26 cellular contexts compared by ENCODE assay signal in genomic region chr2:3387644-3388411, GRCh38.
"Had no signal": no experiment of that assay in that cellular context is flagged by ENCODE, and none has a peak within 500 bp of the region (broad histone marks: within the 10 kb centered on the region; RNA-seq: fewer than 3 reads in every experiment).

No MANE protein-coding gene starts in this region.

- H3K4me2 ChIP-seq: SK-N-SH had no signal

- FAIRE-seq: bronchial epithelial cell, K562, TTC549 had no signal

- H3K27me3 ChIP-seq: adrenal gland, SJSA1 had no signal

- H3K27ac Mint-ChIP-seq: activated CD4-positive, alpha-beta T cell treated with anti-CD3 and anti-CD28 coated beads, Interleukin-2, amount 10 ng/mL, durations not matched to agents 24 days and 14 days; activated CD8-positive, alpha-beta T cell treated with anti-CD3 and anti-CD28 coated beads for 36 hours; activated naive CD4-positive, alpha-beta T cell treated with anti-CD3 and anti-CD28 coated beads for 36 hours; activated naive CD4-positive, alpha-beta T cell treated with anti-CD3 and anti-CD28 coated beads, Interleukin-2, amount 50 U/mL, for 72 hours; activated T-helper 2 cell treated with anti-CD3 and anti-CD28 coated beads, Interferon-gamma antibody, Interleukin-2, Interleukin-4, amounts not matched to agents 10 μg/mL and 5 μg/mL and 100 μg/mL, durations not matched to agents 14 hours and 24 hours and 36 hours; brain; T-helper 1 cell treated with Interleukin-12 subunit alpha and Interleukin-12 subunit beta and Interleukin-4 antibody, amounts not matched to agents 30 μg/mL and 1 μg/mL, for 36 hours; T-helper 2 cell treated with Interferon-gamma antibody and Interleukin-4, amounts not matched to agents 5 μg/mL and 100 μg/mL, for 36 hours had no signal

- ATAC-seq: activated CD8-positive, alpha-beta T cell treated with anti-CD3 and anti-CD28 coated beads for 36 hours; activated naive CD4-positive, alpha-beta T cell treated with anti-CD3 and anti-CD28 coated beads, Interleukin-2, amount 50 U/mL, for 72 hours; K562; Panc1 had no signal

- H3K27ac ChIP-seq: adrenal gland, SJSA1 had no signal

- H3K9ac ChIP-seq: SK-N-SH had no signal

- H3K4me3 ChIP-seq: adrenal gland, K562, SJSA1 had no signal

- H3K9me3 Mint-ChIP-seq: activated CD4-positive, alpha-beta T cell treated with anti-CD3 and anti-CD28 coated beads, Interleukin-2, amount 10 ng/mL, durations not matched to agents 24 days and 14 days; activated CD8-positive, alpha-beta T cell treated with anti-CD3 and anti-CD28 coated beads for 36 hours; activated naive CD4-positive, alpha-beta T cell treated with anti-CD3 and anti-CD28 coated beads for 36 hours; activated naive CD4-positive, alpha-beta T cell treated with anti-CD3 and anti-CD28 coated beads, Interleukin-2, amount 50 U/mL, for 72 hours; activated T-helper 2 cell treated with anti-CD3 and anti-CD28 coated beads, Interferon-gamma antibody, Interleukin-2, Interleukin-4, amounts not matched to agents 10 μg/mL and 5 μg/mL and 100 μg/mL, durations not matched to agents 14 hours and 24 hours and 36 hours; T-helper 1 cell treated with Interleukin-12 subunit alpha and Interleukin-12 subunit beta and Interleukin-4 antibody, amounts not matched to agents 30 μg/mL and 1 μg/mL, for 36 hours; T-helper 2 cell treated with Interferon-gamma antibody and Interleukin-4, amounts not matched to agents 5 μg/mL and 100 μg/mL, for 36 hours had no signal

- H3K4me1 ChIP-seq: SJSA1 had no signal

- H3K9me3 ChIP-seq: adrenal gland, SJSA1, SK-N-SH had no signal

- H3K4me3 Mint-ChIP-seq: activated CD4-positive, alpha-beta T cell treated with anti-CD3 and anti-CD28 coated beads, Interleukin-2, amount 10 ng/mL, durations not matched to agents 24 days and 14 days; activated CD8-positive, alpha-beta T cell treated with anti-CD3 and anti-CD28 coated beads for 36 hours; activated naive CD4-positive, alpha-beta T cell treated with anti-CD3 and anti-CD28 coated beads for 36 hours; brain; T-helper 1 cell treated with Interleukin-12 subunit alpha and Interleukin-12 subunit beta and Interleukin-4 antibody, amounts not matched to agents 30 μg/mL and 1 μg/mL, for 36 hours; T-helper 2 cell treated with Interferon-gamma antibody and Interleukin-4, amounts not matched to agents 5 μg/mL and 100 μg/mL, for 36 hours had no signal

- DNase-seq: activated CD4-positive, alpha-beta T cell treated with anti-CD3 and anti-CD28 coated beads, Interleukin-2, amount 10 ng/mL, durations not matched to agents 24 days and 14 days; activated CD4-positive, alpha-beta T cell treated with anti-CD3 and anti-CD28 coated beads, Interleukin-2, amount 50 U/mL, for 4 hours; activated CD8-positive, alpha-beta T cell treated with anti-CD3 and anti-CD28 coated beads for 36 hours; activated gamma-delta T cell; activated naive CD4-positive, alpha-beta T cell treated with anti-CD3 and anti-CD28 coated beads for 36 hours; activated T-cell treated with anti-CD3 and anti-CD28 coated beads, Interleukin-2, amount 50 U/mL, for 1 hour; adrenal gland; caudate nucleus; NCI-H1105; NCI-H1417 treated with DMSO at 0.1 percent for 48 hours; NCI-H187 treated with DMSO at 0.1 percent for 48 hours; NCI-H2081 treated with DMSO at 0.1 percent for 48 hours; NCI-H345; NCI-H524 treated with DMSO at 0.1 percent for 48 hours; SHP77; SK-N-SH had no signal

- H3K27me3 Mint-ChIP-seq: activated CD4-positive, alpha-beta T cell treated with anti-CD3 and anti-CD28 coated beads, Interleukin-2, amount 10 ng/mL, durations not matched to agents 24 days and 14 days; activated CD8-positive, alpha-beta T cell treated with anti-CD3 and anti-CD28 coated beads for 36 hours; brain had no signal
